In genomic region chr20:5829241-5829809, GRCh38 we compare ENCODE assay signal across 13 cellular contexts.
DNase-seq lines count a peak whose midpoint lies in the region; ATAC-seq and TF ChIP-seq lines count a peak whose summit lies in the region.
"Had no signal": no experiment of that assay in that cellular context is flagged by ENCODE, and none has a peak within 500 bp of the region (broad histone marks: within the 10 kb centered on the region; RNA-seq: fewer than 3 reads in every experiment).

No MANE protein-coding gene starts in this region.

- no peak overlapping the region for H3K27ac Mint-ChIP-seq in T-helper 2 cell treated with Interferon-gamma antibody and Interleukin-4, amounts not matched to agents 5 μg/mL and 100 μg/mL, for 36 hours
- H3K27ac Mint-ChIP-seq: B cell had no signal

- H3K4me3 Mint-ChIP-seq in T-helper 2 cell treated with Interferon-gamma antibody and Interleukin-4, amounts not matched to agents 5 μg/mL and 100 μg/mL, for 36 hours, result no peak overlapping the region
- H3K4me3 Mint-ChIP-seq: B cell; CD4-positive, alpha-beta memory T cell had no signal

- H3K27ac ChIP-seq in WERI-Rb-1, result peak overlapping the region; percentile 79
- H3K27ac ChIP-seq: HL-60 had no signal

- peaks cover 15% of the 10 kb centered on the region for H3K4me1 Mint-ChIP-seq in T-helper 2 cell treated with Interferon-gamma antibody and Interleukin-4, amounts not matched to agents 5 μg/mL and 100 μg/mL, for 36 hours (ENCODE audit: low read depth)
- H3K4me1 Mint-ChIP-seq: B cell had no signal

- no peaks in the 10 kb centered on the region for H3K9me3 ChIP-seq in WERI-Rb-1 (ENCODE audit: severe bottlenecking)
- H3K9me3 ChIP-seq: HAP-1 had no signal

- ATAC-seq in HG03025 (IDR thresholded peaks at IDR 0.05; ENCODE audit: low FRiP score, unreplicated experiment), result no peak
- ATAC-seq: GM12878 had no signal

- no peaks in the 10 kb centered on the region for H3K27me3 Mint-ChIP-seq in T-helper 2 cell treated with Interferon-gamma antibody and Interleukin-4, amounts not matched to agents 5 μg/mL and 100 μg/mL, for 36 hours (ENCODE audit: low read depth)
- H3K27me3 Mint-ChIP-seq: B cell; CD4-positive, alpha-beta memory T cell had no signal

- H3K27me3 ChIP-seq in WERI-Rb-1 (ENCODE audit: insufficient read depth, low read depth, severe bottlenecking), result no peaks in the 10 kb centered on the region

- DNase-seq in D341Med (ENCODE audit: low spot score) (peak; percentile 51), NCI-H2171 (lab: John Stamatoyannopoulos, UW) (peak; percentile 31), NCI-H82 (lab: John Stamatoyannopoulos, UW) (peak; percentile 97), WERI-Rb-1 (no peak), NCI-H1092 (lab: John Stamatoyannopoulos, UW) (no peak)
- DNase-seq in T-helper 2 cell treated with Interferon-gamma antibody and Interleukin-4, amounts not matched to agents 5 μg/mL and 100 μg/mL, for 36 hours (ENCODE audit: low spot score), result no peak
- DNase-seq: C1 segment of cervical spinal cord; CD4-positive, alpha-beta memory T cell had no signal

- no peaks in the 10 kb centered on the region for H3K36me3 ChIP-seq in WERI-Rb-1
- H3K36me3 ChIP-seq: HAP-1 had no signal

- no peaks in the 10 kb centered on the region for H3K9me3 Mint-ChIP-seq in T-helper 2 cell treated with Interferon-gamma antibody and Interleukin-4, amounts not matched to agents 5 μg/mL and 100 μg/mL, for 36 hours

- H3K36me3 Mint-ChIP-seq in T-helper 2 cell treated with Interferon-gamma antibody and Interleukin-4, amounts not matched to agents 5 μg/mL and 100 μg/mL, for 36 hours (ENCODE audit: low read depth), result peaks cover 3% of the 10 kb centered on the region

- TF ChIP-seq CTCF in WERI-Rb-1 (IDR thresholded peaks at IDR 0.05; ENCODE audit: low read depth, low read length), result no peak

- no peak overlapping the region for H3K4me3 ChIP-seq in WERI-Rb-1 (ENCODE audit: low read depth, low read length)
- H3K4me3 ChIP-seq: GM12878, HAP-1 had no signal

Comparison
In these comparisons a context has a peak if more than half of its experiments do, and no peak if none do; other contexts are left out.
1. DNase-seq: peak in D341Med (single experiment), NCI-H2171 (single experiment) and NCI-H82 (single experiment); none in WERI-Rb-1 (single experiment), NCI-H1092 (single experiment) and T-helper 2 cell treated with Interferon-gamma antibody and Interleukin-4, amounts not matched to agents 5 μg/mL and 100 μg/mL, for 36 hours (single experiment).